ENCODE assay signal across 22 cellular contexts in the genomic region with DNA sequence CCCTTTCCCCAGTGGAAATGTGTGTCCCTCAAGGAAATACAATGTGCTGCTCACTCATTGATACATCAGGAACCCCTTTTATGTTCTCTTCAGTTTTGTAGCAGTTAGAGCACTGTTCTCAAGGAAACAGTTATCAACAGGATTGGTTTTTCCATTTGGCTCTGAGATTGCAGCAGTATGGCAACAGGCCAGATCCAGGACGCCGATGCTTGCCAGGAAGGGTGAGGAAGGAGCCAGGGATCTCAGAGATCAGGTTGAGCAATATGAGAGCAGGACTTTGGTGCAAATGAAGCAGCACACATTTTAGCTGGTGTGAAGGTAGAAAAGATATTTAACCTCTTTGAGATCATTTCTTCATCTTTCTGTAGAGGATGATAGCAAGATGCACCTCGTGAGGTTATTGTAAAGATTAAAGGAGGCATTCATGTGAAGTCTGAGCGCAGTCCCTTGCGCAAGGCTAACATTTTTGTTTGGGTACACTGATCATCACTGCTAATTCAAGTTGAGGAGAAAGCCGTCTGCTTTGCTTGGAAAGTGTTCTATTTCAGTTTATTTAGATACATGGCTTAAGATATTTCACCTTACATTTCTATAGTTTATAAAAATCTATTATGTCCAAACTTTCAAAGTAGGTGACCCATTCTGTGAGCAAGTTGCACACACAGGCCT.
DNase-seq lines count a peak whose midpoint lies in the region; ATAC-seq and TF ChIP-seq lines count a peak whose summit lies in the region.
"Had no signal": no experiment of that assay in that cellular context is flagged by ENCODE, and none has a peak within 500 bp of the region (broad histone marks: within the 10 kb centered on the region; RNA-seq: fewer than 3 reads in every experiment).

No MANE protein-coding gene starts in this region.

- no peak overlapping the region for H3K9ac ChIP-seq in GM23248

- no peak overlapping the region for H3K4me2 ChIP-seq in GM23248 (ENCODE audit: unreplicated experiment)

- no peaks in the 10 kb centered on the region for H3K27me3 ChIP-seq in right atrium auricular region
- H3K27me3 ChIP-seq in GM23248 (replicated peaks; ENCODE audit: insufficient read depth), result no peaks in the 10 kb centered on the region
- H3K27me3 ChIP-seq: brain microvascular endothelial cell, gastroesophageal sphincter had no signal

- H3K36me3 ChIP-seq in right atrium auricular region, result no peaks in the 10 kb centered on the region
- no peaks in the 10 kb centered on the region for H3K36me3 ChIP-seq in GM23248 (ENCODE audit: low read depth)
- H3K36me3 ChIP-seq: brain microvascular endothelial cell, gastroesophageal sphincter had no signal

- H3K27ac ChIP-seq in right atrium auricular region (no peak overlapping the region), GM23248 (no peak overlapping the region)
- H3K27ac ChIP-seq: brain microvascular endothelial cell, coronary artery, gastroesophageal sphincter, HL-60 had no signal

- peak; percentile 1 for DNase-seq in H4 (ENCODE audit: low spot score)
- peak; percentile 57 for DNase-seq in NCI-H69 (lab: John Stamatoyannopoulos, UW)
- peak; percentile 62 for DNase-seq in right atrium auricular region (ENCODE audit: low spot score)
- DNase-seq in sciatic nerve (ENCODE audit: low spot score), result peak; percentile 84
- DNase-seq in ecto neural progenitor cell (ENCODE audit: low spot score), result no peak
- DNase-seq in GM23248, result no peak
- DNase-seq: activated B cell treated with CpG ODN at 0.5 μM for 24 hours; activated CD4-positive, alpha-beta memory T cell treated with anti-CD3 and anti-CD28 coated beads for 36 hours; activated naive CD8-positive, alpha-beta T cell treated with anti-CD3 and anti-CD28 coated beads, Interleukin-2, amount 10 ng/mL, durations not matched to agents 7 days and 5 days; brain microvascular endothelial cell; CD4-positive, alpha-beta T cell; mesendoderm; naive thymus-derived CD8-positive, alpha-beta T cell; NCI-H1417; NCI-H526 treated with DMSO at 0.1 percent for 48 hours; T-helper 9 cell had no signal

- H3K4me3 ChIP-seq in right atrium auricular region, result no peak overlapping the region
- no peak overlapping the region for H3K4me3 ChIP-seq in GM23248
- H3K4me3 ChIP-seq: coronary artery, gastroesophageal sphincter, GM12878 had no signal

- in situ Hi-C loops in GM23248 (cut with MboI), result no loop called here

- H3K9me3 ChIP-seq in right atrium auricular region, result no peaks in the 10 kb centered on the region
- no peaks in the 10 kb centered on the region for H3K9me3 ChIP-seq in GM23248 (ENCODE audit: low read depth)
- H3K9me3 ChIP-seq: gastroesophageal sphincter had no signal

- H4K20me1 ChIP-seq in GM23248 (ENCODE audit: insufficient read depth), result no peaks in the 10 kb centered on the region

- H3K79me2 ChIP-seq in GM23248 (ENCODE audit: insufficient read depth), result no peaks in the 10 kb centered on the region

- WGBS in GM23248 (ENCODE audit: low coverage in 1 of 2, low lambda C conversion rate in 2 of 2, missing lambda C conversion rate in 2 of 2), 2 experiments, result 31% methylated on average over 6 of the region's 6 CpGs

- H3F3A ChIP-seq in GM23248 (ENCODE audit: insufficient read depth), result no peaks in the 10 kb centered on the region

- H3K4me1 ChIP-seq in right atrium auricular region, result no peaks in the 10 kb centered on the region
- no peaks in the 10 kb centered on the region for H3K4me1 ChIP-seq in GM23248 (ENCODE audit: insufficient read depth)

- no peaks in the 10 kb centered on the region for H3K9me2 ChIP-seq in GM23248 (ENCODE audit: insufficient read depth)

- ATAC-seq in sciatic nerve (peak; percentile 90), HG02678 (IDR thresholded peaks at IDR 0.05; ENCODE audit: unreplicated experiment) (no peak), HG02588 (IDR thresholded peaks at IDR 0.05; ENCODE audit: unreplicated experiment) (no peak)
- ATAC-seq: gastroesophageal sphincter; GM12878; naive thymus-derived CD8-positive, alpha-beta T cell had no signal

- no peak for TF ChIP-seq CTCF in right atrium auricular region (IDR thresholded peaks at IDR 0.05)

- no peak overlapping the region for H2AFZ ChIP-seq in GM23248

- intact Hi-C loops in sciatic nerve (cut with DNase I), result no loop called here

Comparison
In these comparisons a context has a peak if more than half of its experiments do, and no peak if none do; other contexts are left out.
1. DNase-seq: peak in H4 (single experiment), NCI-H69 (single experiment), right atrium auricular region (single experiment) and sciatic nerve (single experiment); none in ecto neural progenitor cell (single experiment) and GM23248 (single experiment).